22 cellular contexts compared by ENCODE assay signal in the genomic region with DNA sequence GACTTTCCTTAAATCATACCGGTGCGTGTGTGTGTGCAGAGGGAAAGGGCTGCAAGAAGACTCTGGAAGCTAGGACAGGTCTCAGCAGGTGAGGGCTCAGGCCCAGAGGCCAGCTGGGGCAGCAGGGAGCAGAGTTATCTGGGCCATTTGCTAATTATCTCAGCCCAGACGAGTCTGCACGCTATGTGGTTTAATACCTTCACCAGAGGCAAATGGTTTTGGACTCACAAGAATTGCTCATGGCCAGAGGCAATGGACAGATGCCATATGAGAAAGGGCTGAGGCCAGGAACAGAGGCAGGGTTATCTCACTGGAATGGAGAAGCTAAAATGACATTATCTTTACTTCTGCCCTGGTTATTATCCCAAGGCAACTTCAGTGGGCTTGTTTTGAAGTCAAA. TPM values are rescaled to one million over a fixed set of nuclear protein-coding genes. Genes with fewer than 3 reads are reported as not detected.
DNase-seq lines count a peak whose midpoint lies in the region; ATAC-seq and TF ChIP-seq lines count a peak whose summit lies in the region.
"Had no signal": no experiment of that assay in that cellular context is flagged by ENCODE, and none has a peak within 500 bp of the region (broad histone marks: within the 10 kb centered on the region; RNA-seq: fewer than 3 reads in every experiment).

No MANE protein-coding gene starts in this region.

- TF ChIP-seq CTCF in neural cell (IDR thresholded peaks at IDR 0.05; ENCODE audit: poor library complexity, severe bottlenecking) = no peak
- no peak for TF ChIP-seq CTCF in right atrium auricular region (IDR thresholded peaks at IDR 0.05)

- H3F3A ChIP-seq in neural cell (ENCODE audit: insufficient read depth, low read length, poor library complexity, severe bottlenecking) = no peaks in the 10 kb centered on the region

- no peak for TF ChIP-seq EP300 in neural cell (conservative IDR thresholded peaks at IDR 0.05; ENCODE audit: poor library complexity, severe bottlenecking)

- H3K4me2 ChIP-seq in neural cell (ENCODE audit: low read length) = no peak overlapping the region

- H3K36me3 ChIP-seq in neural cell (ENCODE audit: insufficient read depth, low read length) = no peaks in the 10 kb centered on the region
- no peaks in the 10 kb centered on the region for H3K36me3 ChIP-seq in right atrium auricular region
- H3K36me3 ChIP-seq: adrenal gland, gastroesophageal sphincter, lower lobe of right lung had no signal

- H3K9me2 ChIP-seq in neural cell (ENCODE audit: insufficient read depth, low read length) = no peaks in the 10 kb centered on the region

- ATAC-seq in HG03039 (IDR thresholded peaks at IDR 0.05; ENCODE audit: unreplicated experiment) = no peak
- ATAC-seq: activated T-helper 17 cell treated with anti-CD3 and anti-CD28 coated beads, Interleukin-2, amount 50 U/mL, for 72 hours; gastroesophageal sphincter; GM12878; lower lobe of right lung; natural killer cell treated with Interleukin-12 subunit alpha and Interleukin-12 subunit beta and Interleukin-15 and Interleukin-18, amount 100 ng/mL, for 72 hours; psoas muscle; WTC11 had no signal

- TF ChIP-seq RAD21 in neural cell (conservative IDR thresholded peaks at IDR 0.05) = no peak

- no peaks in the 10 kb centered on the region for H3K4me1 ChIP-seq in right atrium auricular region
- H3K4me1 ChIP-seq: adrenal gland, gastroesophageal sphincter, lower lobe of right lung, psoas muscle had no signal

- no peaks in the 10 kb centered on the region for H4K20me1 ChIP-seq in neural cell (ENCODE audit: insufficient read depth)

- H3K27me3 ChIP-seq in neural cell (ENCODE audit: insufficient read depth, low read depth, low read length) (no peaks in the 10 kb centered on the region), right atrium auricular region (no peaks in the 10 kb centered on the region)

- H3K9ac ChIP-seq in neural cell (ENCODE audit: low read length) = no peak overlapping the region

- peak overlapping the region; percentile 46 for H3K27ac ChIP-seq in neural cell (ENCODE audit: low read length)
- H3K27ac ChIP-seq in right atrium auricular region = no peak overlapping the region
- H3K27ac ChIP-seq: adrenal gland, C4-2B, gastroesophageal sphincter, lower lobe of right lung, psoas muscle had no signal

- H3K4me3 ChIP-seq in neural cell (ENCODE audit: low read length) (no peak overlapping the region), right atrium auricular region (no peak overlapping the region)
- H3K4me3 ChIP-seq: adrenal gland, gastroesophageal sphincter, GM12878, lower lobe of right lung, psoas muscle had no signal

- no peaks in the 10 kb centered on the region for H3K79me2 ChIP-seq in neural cell (replicated peaks; ENCODE audit: insufficient read depth, low read length)

- no peak overlapping the region for H2AFZ ChIP-seq in neural cell (ENCODE audit: low read depth, low read length)

- peak; percentile 60 for DNase-seq in DMS53 (lab: John Stamatoyannopoulos, UW)
- no peak for DNase-seq in DMS53 treated with DMSO at 0.1 percent for 48 hours (lab: John Stamatoyannopoulos, UW; ENCODE audit: unreplicated experiment)
- DNase-seq in NCI-H226 = peak; percentile 75
- DNase-seq in cerebellar nuclear complex (lab: John Stamatoyannopoulos, UW) = peak; percentile 9 to 42
- no peak for DNase-seq in right atrium auricular region (ENCODE audit: low spot score)
- DNase-seq in NCI-H2196 treated with DMSO at 0.1 percent for 48 hours (lab: John Stamatoyannopoulos, UW; ENCODE audit: unreplicated experiment) = no peak
- DNase-seq: 8988T; adrenal gland; Kasumi-1; lower lobe of right lung; NCI-H524; psoas muscle; stimulated activated naive CD4-positive, alpha-beta T cell treated with Interleukin-2 at 50 U/mL for 16 hours had no signal

- no peaks in the 10 kb centered on the region for H3K9me3 ChIP-seq in neural cell (ENCODE audit: low read length)
- H3K9me3 ChIP-seq in right atrium auricular region = no peaks in the 10 kb centered on the region
- H3K9me3 ChIP-seq: adrenal gland, gastroesophageal sphincter, lower lobe of right lung, psoas muscle had no signal

TF ChIP-seq in neural cell, 6 proteins besides CTCF, POLR2A, EP300 and RAD21:
- no peak for TF ChIP-seq POLR2AphosphoS5 (IDR thresholded peaks at IDR 0.05)
- TF ChIP-seq, protein P1, sequence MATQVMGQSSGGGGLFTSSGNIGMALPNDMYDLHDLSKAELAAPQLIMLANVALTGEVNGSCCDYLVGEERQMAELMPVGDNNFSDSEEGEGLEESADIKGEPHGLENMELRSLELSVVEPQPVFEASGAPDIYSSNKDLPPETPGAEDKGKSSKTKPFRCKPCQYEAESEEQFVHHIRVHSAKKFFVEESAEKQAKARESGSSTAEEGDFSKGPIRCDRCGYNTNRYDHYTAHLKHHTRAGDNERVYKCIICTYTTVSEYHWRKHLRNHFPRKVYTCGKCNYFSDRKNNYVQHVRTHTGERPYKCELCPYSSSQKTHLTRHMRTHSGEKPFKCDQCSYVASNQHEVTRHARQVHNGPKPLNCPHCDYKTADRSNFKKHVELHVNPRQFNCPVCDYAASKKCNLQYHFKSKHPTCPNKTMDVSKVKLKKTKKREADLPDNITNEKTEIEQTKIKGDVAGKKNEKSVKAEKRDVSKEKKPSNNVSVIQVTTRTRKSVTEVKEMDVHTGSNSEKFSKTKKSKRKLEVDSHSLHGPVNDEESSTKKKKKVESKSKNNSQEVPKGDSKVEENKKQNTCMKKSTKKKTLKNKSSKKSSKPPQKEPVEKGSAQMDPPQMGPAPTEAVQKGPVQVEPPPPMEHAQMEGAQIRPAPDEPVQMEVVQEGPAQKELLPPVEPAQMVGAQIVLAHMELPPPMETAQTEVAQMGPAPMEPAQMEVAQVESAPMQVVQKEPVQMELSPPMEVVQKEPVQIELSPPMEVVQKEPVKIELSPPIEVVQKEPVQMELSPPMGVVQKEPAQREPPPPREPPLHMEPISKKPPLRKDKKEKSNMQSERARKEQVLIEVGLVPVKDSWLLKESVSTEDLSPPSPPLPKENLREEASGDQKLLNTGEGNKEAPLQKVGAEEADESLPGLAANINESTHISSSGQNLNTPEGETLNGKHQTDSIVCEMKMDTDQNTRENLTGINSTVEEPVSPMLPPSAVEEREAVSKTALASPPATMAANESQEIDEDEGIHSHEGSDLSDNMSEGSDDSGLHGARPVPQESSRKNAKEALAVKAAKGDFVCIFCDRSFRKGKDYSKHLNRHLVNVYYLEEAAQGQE (IDR thresholded peaks at IDR 0.05; ENCODE audit: borderline replicate concordance) = no peak

RNA-seq across cellular contexts. Expression of a gene that starts 35.7 kb away (rescaled TPM):
- polyA plus RNA-seq in neural cell = 0.72 and 0.85 TPM in 2 replicates
- polyA minus RNA-seq in neural cell = 0.24 and 2.8 TPM in 2 replicates
- under 1 TPM; 0.51 to 0.93 TPM for total RNA-seq in right atrium auricular region
- total RNA-seq: activated T-helper 17 cell treated with anti-CD3 and anti-CD28 coated beads, Interleukin-2, amount 50 U/mL, for 72 hours; T-helper 1 cell treated with Interleukin-12 subunit alpha and Interleukin-12 subunit beta and Interleukin-4 antibody, amounts not matched to agents 30 ng/mL and 1 ng/mL, for 36 hours had no signal

Comparison
In these comparisons a context has a peak if more than half of its experiments do, and no peak if none do; other contexts are left out.
1. DNase-seq: peak in DMS53 (single experiment), NCI-H226 (single experiment) and cerebellar nuclear complex (2 of 2); none in DMS53 treated with DMSO at 0.1 percent for 48 hours (single experiment), right atrium auricular region (single experiment) and NCI-H2196 treated with DMSO at 0.1 percent for 48 hours (single experiment).